ENCODE assay signal across 1 cellular context in the genomic region with DNA sequence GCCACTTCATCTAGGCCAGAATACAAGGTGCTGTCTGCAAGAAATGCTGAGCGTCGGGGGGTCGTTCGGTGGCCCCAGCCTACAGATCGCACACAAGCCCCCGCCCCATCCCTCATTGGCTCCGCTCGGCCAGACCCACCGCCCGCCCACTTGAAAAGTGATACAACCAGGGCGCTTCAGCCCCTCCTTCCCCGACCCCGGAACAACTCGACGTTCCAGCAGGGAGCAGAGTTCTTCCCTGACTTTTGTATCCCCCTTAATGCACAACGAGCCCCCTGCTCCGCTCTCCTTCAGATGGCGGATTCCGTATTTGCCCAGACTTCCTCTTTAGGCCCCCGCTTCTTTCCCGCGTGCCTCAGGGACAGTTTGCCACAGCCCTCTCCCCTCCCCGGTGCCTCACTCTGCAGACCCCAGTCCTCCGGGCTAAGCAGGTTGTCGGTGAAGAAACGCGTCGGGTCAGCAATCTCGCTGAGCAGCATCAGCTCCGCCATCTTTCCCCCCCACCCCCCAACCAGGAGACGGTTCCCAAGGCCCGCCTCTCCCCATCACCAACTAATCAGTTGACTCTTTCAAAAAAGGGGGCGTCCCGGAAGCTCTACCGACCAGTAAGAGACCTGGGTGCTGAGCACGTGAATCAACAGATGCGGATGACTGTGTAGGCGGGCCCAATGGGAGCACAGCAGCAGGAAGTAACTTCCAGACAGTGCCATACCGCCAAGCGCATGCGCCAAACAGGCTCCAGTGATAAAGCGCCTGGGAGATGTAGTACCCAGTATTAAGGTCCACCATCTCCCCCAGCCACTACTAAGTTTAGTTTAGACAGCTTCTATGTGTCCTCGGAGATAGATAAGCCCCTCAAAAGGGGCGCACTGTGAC.
TF ChIP-seq lines count a peak whose summit lies in the region.

A gene (minus strand): TSS at position 530 of the 876 bp plus-strand sequence. CDS start 39 bp downstream, at position 491.

TF ChIP-seq in HEK293, 187 proteins besides CTCF, POLR2A, EP300 and RAD21 (continued from another document and continues in another):
- peak; percentile 65; the same call in 1 of the 2 replicates for TF ChIP-seq SP7 (tag by site-specific recombination; IDR thresholded peaks at IDR 0.05)
- TF ChIP-seq, protein P1, sequence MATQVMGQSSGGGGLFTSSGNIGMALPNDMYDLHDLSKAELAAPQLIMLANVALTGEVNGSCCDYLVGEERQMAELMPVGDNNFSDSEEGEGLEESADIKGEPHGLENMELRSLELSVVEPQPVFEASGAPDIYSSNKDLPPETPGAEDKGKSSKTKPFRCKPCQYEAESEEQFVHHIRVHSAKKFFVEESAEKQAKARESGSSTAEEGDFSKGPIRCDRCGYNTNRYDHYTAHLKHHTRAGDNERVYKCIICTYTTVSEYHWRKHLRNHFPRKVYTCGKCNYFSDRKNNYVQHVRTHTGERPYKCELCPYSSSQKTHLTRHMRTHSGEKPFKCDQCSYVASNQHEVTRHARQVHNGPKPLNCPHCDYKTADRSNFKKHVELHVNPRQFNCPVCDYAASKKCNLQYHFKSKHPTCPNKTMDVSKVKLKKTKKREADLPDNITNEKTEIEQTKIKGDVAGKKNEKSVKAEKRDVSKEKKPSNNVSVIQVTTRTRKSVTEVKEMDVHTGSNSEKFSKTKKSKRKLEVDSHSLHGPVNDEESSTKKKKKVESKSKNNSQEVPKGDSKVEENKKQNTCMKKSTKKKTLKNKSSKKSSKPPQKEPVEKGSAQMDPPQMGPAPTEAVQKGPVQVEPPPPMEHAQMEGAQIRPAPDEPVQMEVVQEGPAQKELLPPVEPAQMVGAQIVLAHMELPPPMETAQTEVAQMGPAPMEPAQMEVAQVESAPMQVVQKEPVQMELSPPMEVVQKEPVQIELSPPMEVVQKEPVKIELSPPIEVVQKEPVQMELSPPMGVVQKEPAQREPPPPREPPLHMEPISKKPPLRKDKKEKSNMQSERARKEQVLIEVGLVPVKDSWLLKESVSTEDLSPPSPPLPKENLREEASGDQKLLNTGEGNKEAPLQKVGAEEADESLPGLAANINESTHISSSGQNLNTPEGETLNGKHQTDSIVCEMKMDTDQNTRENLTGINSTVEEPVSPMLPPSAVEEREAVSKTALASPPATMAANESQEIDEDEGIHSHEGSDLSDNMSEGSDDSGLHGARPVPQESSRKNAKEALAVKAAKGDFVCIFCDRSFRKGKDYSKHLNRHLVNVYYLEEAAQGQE (tag by site-specific recombination; IDR thresholded peaks at IDR 0.05): 0 out of 2 replicates have a peak, but pooled peaks have one; percentile 18
- peak; percentile 91 for TF ChIP-seq ZBTB17 (tag by site-specific recombination; IDR thresholded peaks at IDR 0.05)
- peak; percentile 42; the same call in 1 of the 2 replicates for TF ChIP-seq ZNF777 (tag by site-specific recombination; IDR thresholded peaks at IDR 0.05; ENCODE audit: borderline replicate concordance)
- no peak for TF ChIP-seq ZNF394 (tag by site-specific recombination; IDR thresholded peaks at IDR 0.05; ENCODE audit: borderline replicate concordance)
- peak; percentile 55; the same call in 1 of the 2 replicates for TF ChIP-seq ZFP69B (tag by site-specific recombination; IDR thresholded peaks at IDR 0.05)
- TF ChIP-seq SCRT1 (tag by site-specific recombination; IDR thresholded peaks at IDR 0.05; ENCODE audit: borderline replicate concordance): peak; percentile 59; the same call in 1 of the 2 replicates
- peak; percentile 55; the same call in 1 of the 2 replicates for TF ChIP-seq ZBTB20 (tag by site-specific recombination; IDR thresholded peaks at IDR 0.05)
- TF ChIP-seq ZNF175 (tag by site-specific recombination; IDR thresholded peaks at IDR 0.05): no peak
- TF ChIP-seq YY1 (tag by site-specific recombination; IDR thresholded peaks at IDR 0.05): peak; percentile 83
- TF ChIP-seq SP2 (tag by site-specific recombination; IDR thresholded peaks at IDR 0.05): peak; percentile 94
- TF ChIP-seq ZNF837 (tag by site-specific recombination; IDR thresholded peaks at IDR 0.05): no peak
- TF ChIP-seq, protein P2, sequence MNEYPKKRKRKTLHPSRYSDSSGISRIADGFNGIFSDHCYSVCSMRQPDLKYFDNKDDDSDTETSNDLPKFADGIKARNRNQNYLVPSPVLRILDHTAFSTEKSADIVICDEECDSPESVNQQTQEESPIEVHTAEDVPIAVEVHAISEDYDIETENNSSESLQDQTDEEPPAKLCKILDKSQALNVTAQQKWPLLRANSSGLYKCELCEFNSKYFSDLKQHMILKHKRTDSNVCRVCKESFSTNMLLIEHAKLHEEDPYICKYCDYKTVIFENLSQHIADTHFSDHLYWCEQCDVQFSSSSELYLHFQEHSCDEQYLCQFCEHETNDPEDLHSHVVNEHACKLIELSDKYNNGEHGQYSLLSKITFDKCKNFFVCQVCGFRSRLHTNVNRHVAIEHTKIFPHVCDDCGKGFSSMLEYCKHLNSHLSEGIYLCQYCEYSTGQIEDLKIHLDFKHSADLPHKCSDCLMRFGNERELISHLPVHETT (tag by site-specific recombination; IDR thresholded peaks at IDR 0.05): no peak
- TF ChIP-seq ZNF76 (tag by site-specific recombination; IDR thresholded peaks at IDR 0.05; ENCODE audit: borderline replicate concordance, low read depth): peak; percentile 39
- peak; percentile 90 for TF ChIP-seq ZNF10 (tag by site-specific recombination; IDR thresholded peaks at IDR 0.05)
- 0 out of 2 replicates have a peak, but pooled peaks have one; percentile 3 for TF ChIP-seq REPIN1 (tag by site-specific recombination; IDR thresholded peaks at IDR 0.05; ENCODE audit: low read depth)
- no peak for TF ChIP-seq ZNF114 (tag by site-specific recombination; IDR thresholded peaks at IDR 0.05)
- no peak for TF ChIP-seq ZNF707 (tag by site-specific recombination; IDR thresholded peaks at IDR 0.05)
- TF ChIP-seq, protein P3, sequence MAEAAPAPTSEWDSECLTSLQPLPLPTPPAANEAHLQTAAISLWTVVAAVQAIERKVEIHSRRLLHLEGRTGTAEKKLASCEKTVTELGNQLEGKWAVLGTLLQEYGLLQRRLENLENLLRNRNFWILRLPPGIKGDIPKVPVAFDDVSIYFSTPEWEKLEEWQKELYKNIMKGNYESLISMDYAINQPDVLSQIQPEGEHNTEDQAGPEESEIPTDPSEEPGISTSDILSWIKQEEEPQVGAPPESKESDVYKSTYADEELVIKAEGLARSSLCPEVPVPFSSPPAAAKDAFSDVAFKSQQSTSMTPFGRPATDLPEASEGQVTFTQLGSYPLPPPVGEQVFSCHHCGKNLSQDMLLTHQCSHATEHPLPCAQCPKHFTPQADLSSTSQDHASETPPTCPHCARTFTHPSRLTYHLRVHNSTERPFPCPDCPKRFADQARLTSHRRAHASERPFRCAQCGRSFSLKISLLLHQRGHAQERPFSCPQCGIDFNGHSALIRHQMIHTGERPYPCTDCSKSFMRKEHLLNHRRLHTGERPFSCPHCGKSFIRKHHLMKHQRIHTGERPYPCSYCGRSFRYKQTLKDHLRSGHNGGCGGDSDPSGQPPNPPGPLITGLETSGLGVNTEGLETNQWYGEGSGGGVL (tag by site-specific recombination; IDR thresholded peaks at IDR 0.05): peak; percentile 26; the same call in 1 of the 2 replicates
- TF ChIP-seq, protein P4, sequence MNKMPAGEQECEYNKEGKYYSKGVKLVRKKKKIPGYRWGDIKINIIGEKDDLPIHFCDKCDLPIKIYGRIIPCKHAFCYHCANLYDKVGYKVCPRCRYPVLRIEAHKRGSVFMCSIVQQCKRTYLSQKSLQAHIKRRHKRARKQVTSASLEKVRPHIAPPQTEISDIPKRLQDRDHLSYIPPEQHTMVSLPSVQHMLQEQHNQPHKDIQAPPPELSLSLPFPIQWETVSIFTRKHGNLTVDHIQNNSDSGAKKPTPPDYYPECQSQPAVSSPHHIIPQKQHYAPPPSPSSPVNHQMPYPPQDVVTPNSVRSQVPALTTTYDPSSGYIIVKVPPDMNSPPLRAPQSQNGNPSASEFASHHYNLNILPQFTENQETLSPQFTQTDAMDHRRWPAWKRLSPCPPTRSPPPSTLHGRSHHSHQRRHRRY (tag by site-specific recombination; IDR thresholded peaks at IDR 0.05): no peak
- no peak for TF ChIP-seq BCL11A (tag by site-specific recombination; IDR thresholded peaks at IDR 0.05; ENCODE audit: low read depth)
- TF ChIP-seq, protein P5, sequence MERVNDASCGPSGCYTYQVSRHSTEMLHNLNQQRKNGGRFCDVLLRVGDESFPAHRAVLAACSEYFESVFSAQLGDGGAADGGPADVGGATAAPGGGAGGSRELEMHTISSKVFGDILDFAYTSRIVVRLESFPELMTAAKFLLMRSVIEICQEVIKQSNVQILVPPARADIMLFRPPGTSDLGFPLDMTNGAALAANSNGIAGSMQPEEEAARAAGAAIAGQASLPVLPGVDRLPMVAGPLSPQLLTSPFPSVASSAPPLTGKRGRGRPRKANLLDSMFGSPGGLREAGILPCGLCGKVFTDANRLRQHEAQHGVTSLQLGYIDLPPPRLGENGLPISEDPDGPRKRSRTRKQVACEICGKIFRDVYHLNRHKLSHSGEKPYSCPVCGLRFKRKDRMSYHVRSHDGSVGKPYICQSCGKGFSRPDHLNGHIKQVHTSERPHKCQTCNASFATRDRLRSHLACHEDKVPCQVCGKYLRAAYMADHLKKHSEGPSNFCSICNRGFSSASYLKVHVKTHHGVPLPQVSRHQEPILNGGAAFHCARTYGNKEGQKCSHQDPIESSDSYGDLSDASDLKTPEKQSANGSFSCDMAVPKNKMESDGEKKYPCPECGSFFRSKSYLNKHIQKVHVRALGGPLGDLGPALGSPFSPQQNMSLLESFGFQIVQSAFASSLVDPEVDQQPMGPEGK (tag by site-specific recombination; IDR thresholded peaks at IDR 0.05): peak; percentile 83; the same call in 1 of the 2 replicates
- TF ChIP-seq ZNF335 (tag by site-specific recombination; conservative IDR thresholded peaks at IDR 0.05): peak; percentile 80
- peak; percentile 36; the same call in 1 of the 2 replicates for TF ChIP-seq ZBTB8A (tag by site-specific recombination; IDR thresholded peaks at IDR 0.05)
- TF ChIP-seq, protein P6, sequence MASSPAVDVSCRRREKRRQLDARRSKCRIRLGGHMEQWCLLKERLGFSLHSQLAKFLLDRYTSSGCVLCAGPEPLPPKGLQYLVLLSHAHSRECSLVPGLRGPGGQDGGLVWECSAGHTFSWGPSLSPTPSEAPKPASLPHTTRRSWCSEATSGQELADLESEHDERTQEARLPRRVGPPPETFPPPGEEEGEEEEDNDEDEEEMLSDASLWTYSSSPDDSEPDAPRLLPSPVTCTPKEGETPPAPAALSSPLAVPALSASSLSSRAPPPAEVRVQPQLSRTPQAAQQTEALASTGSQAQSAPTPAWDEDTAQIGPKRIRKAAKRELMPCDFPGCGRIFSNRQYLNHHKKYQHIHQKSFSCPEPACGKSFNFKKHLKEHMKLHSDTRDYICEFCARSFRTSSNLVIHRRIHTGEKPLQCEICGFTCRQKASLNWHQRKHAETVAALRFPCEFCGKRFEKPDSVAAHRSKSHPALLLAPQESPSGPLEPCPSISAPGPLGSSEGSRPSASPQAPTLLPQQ (tag by site-specific recombination; IDR thresholded peaks at IDR 0.05): peak; percentile 58
- peak; percentile 28; the same call in 1 of the 2 replicates for TF ChIP-seq ZBTB21 (tag by site-specific recombination; IDR thresholded peaks at IDR 0.05)
- TF ChIP-seq ZNF292 (tag by site-specific recombination; IDR thresholded peaks at IDR 0.05; ENCODE audit: borderline replicate concordance, low read depth): no peak
- TF ChIP-seq WT1 (tag by site-specific recombination; IDR thresholded peaks at IDR 0.05): peak; percentile 42; the same call in 1 of the 2 replicates
- TF ChIP-seq KLF9 (tag by site-specific recombination; IDR thresholded peaks at IDR 0.05; ENCODE audit: low read depth): peak; percentile 73; the same call in 1 of the 2 replicates
- TF ChIP-seq ZNF324 (tag by site-specific recombination; IDR thresholded peaks at IDR 0.05): peak; percentile 72; the same call in 1 of the 2 replicates
- TF ChIP-seq, protein P7, sequence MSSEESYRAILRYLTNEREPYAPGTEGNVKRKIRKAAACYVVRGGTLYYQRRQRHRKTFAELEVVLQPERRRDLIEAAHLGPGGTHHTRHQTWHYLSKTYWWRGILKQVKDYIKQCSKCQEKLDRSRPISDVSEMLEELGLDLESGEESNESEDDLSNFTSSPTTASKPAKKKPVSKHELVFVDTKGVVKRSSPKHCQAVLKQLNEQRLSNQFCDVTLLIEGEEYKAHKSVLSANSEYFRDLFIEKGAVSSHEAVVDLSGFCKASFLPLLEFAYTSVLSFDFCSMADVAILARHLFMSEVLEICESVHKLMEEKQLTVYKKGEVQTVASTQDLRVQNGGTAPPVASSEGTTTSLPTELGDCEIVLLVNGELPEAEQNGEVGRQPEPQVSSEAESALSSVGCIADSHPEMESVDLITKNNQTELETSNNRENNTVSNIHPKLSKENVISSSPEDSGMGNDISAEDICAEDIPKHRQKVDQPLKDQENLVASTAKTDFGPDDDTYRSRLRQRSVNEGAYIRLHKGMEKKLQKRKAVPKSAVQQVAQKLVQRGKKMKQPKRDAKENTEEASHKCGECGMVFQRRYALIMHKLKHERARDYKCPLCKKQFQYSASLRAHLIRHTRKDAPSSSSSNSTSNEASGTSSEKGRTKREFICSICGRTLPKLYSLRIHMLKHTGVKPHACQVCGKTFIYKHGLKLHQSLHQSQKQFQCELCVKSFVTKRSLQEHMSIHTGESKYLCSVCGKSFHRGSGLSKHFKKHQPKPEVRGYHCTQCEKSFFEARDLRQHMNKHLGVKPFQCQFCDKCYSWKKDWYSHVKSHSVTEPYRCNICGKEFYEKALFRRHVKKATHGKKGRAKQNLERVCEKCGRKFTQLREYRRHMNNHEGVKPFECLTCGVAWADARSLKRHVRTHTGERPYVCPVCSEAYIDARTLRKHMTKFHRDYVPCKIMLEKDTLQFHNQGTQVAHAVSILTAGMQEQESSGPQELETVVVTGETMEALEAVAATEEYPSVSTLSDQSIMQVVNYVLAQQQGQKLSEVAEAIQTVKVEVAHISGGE (tag by site-specific recombination; conservative IDR thresholded peaks at IDR 0.05; ENCODE audit: low read depth): peak; percentile 86
- no peak for TF ChIP-seq ZNF670 (tag by site-specific recombination; IDR thresholded peaks at IDR 0.05; ENCODE audit: low read depth)
- no peak for TF ChIP-seq GLI2 (tag by site-specific recombination; IDR thresholded peaks at IDR 0.05; ENCODE audit: borderline replicate concordance, low read depth)
- TF ChIP-seq ZNF157 (tag by site-specific recombination; IDR thresholded peaks at IDR 0.05): no peak
- TF ChIP-seq ZNF391 (tag by site-specific recombination; IDR thresholded peaks at IDR 0.05; ENCODE audit: borderline replicate concordance, low read depth): peak; percentile 19; the same call in 1 of the 2 replicates
- peak; percentile 48; the same call in 1 of the 2 replicates for TF ChIP-seq ZBTB48 (tag by site-specific recombination; IDR thresholded peaks at IDR 0.05)
- 0 out of 2 replicates have a peak, but pooled peaks have one; percentile 32 for TF ChIP-seq KLF8 (tag by site-specific recombination; IDR thresholded peaks at IDR 0.05)
